Comparison of ENCODE assay signal across 24 cellular contexts in genomic region chr6:131795366-131795765, GRCh38. TPM values are rescaled to one million over a fixed set of nuclear protein-coding genes. Genes with fewer than 3 reads are reported as not detected.
DNase-seq lines count a peak whose midpoint lies in the region; ATAC-seq, FAIRE-seq and TF ChIP-seq lines count a peak whose summit lies in the region.
"Had no signal": no experiment of that assay in that cellular context is flagged by ENCODE, and none has a peak within 500 bp of the region (broad histone marks: within the 10 kb centered on the region; RNA-seq: fewer than 3 reads in every experiment).

No MANE protein-coding gene starts in this region.

- H3K4me2 ChIP-seq in IMR-90 (ENCODE audit: low read depth, low read length): no peak overlapping the region
- H3K4me2 ChIP-seq in H1 (ENCODE audit: insufficient read depth in 1 of 2, low read depth in 2 of 2, low read length in 2 of 2): no peak overlapping the region
- H3K4me2 ChIP-seq in neural progenitor cell: no peak overlapping the region
- H3K4me2 ChIP-seq in neuronal stem cell (ENCODE audit: insufficient read depth, low read length, poor library complexity, severe bottlenecking): no peak overlapping the region
- H3K4me2 ChIP-seq: A549; BLaER1 treated with 17β-estradiol and CSF1 and Interleukin-3, amounts not matched to agents 10 nM and 100 nM had no signal

- H2BK5ac ChIP-seq in IMR-90 (ENCODE audit: low read depth, low read length, poor library complexity, severe bottlenecking) (no peak overlapping the region), H1 (ENCODE audit: low read depth, low read length) (no peak overlapping the region), neuronal stem cell (ENCODE audit: low read length) (no peak overlapping the region)

- H3K9me1 ChIP-seq in IMR-90 (ENCODE audit: insufficient read depth, low read length): no peaks in the 10 kb centered on the region

- H2BK20ac ChIP-seq in IMR-90 (ENCODE audit: low read depth, low read length) (no peak overlapping the region), H1 (ENCODE audit: low read length) (no peak overlapping the region)

- H3K36me3 ChIP-seq in IMR-90 (ENCODE audit: control insufficient read depth, insufficient read depth, low read length): no peaks in the 10 kb centered on the region
- no peaks in the 10 kb centered on the region for H3K36me3 ChIP-seq in H1 (ENCODE audit: control insufficient read depth in 2 of 4, insufficient read depth in 4 of 4, low read length in 3 of 4)
- H3K36me3 ChIP-seq in neural progenitor cell: no peaks in the 10 kb centered on the region
- no peaks in the 10 kb centered on the region for H3K36me3 ChIP-seq in neuronal stem cell (replicated peaks in 1 of 2; ENCODE audit: control insufficient read depth in 2 of 2, insufficient read depth in 2 of 2, low read length in 2 of 2)
- H3K36me3 ChIP-seq: BLaER1 treated with 17β-estradiol and CSF1 and Interleukin-3, amounts not matched to agents 10 nM and 100 nM had no signal

- WGBS in IMR-90 (ENCODE audit: extremely low coverage in 2 of 2, insufficient read length in 1 of 2), 2 experiments: no CpG with 5 or more reads among the region's 2 CpGs
- 67% methylated on average over 2 of the region's 2 CpGs; no CpG with 5 or more reads in 1 of the 2 experiments for WGBS in H1 (ENCODE audit: extremely low coverage in 1 of 2, insufficient coverage in 1 of 2, insufficient read length in 1 of 2, insufficient replicate concordance in 2 of 2, low coverage in 1 of 2, low lambda C conversion rate in 2 of 2, missing lambda C conversion rate in 1 of 2), 2 experiments
- no CpG with 5 or more reads among the region's 2 CpGs for WGBS in neuronal stem cell (ENCODE audit: extremely low coverage in 2 of 2, insufficient read length in 2 of 2, insufficient replicate concordance in 1 of 2), 2 donors

- H4K20me1 ChIP-seq in IMR-90 (ENCODE audit: insufficient read depth, low read length) (no peaks in the 10 kb centered on the region), H1 (replicated peaks in 1 of 2; ENCODE audit: control insufficient read depth in 1 of 2, insufficient read depth in 2 of 2, low read length in 2 of 2) (no peaks in the 10 kb centered on the region), neural progenitor cell (ENCODE audit: low read depth) (no peaks in the 10 kb centered on the region)

- H2BK12ac ChIP-seq in H1 (ENCODE audit: low read depth, low read length) (no peak overlapping the region), neuronal stem cell (ENCODE audit: low read length) (no peak overlapping the region)

- intact Hi-C loops in IMR-90 (cut with micrococcal nuclease): no loop called here

- no peak overlapping the region for H4K5ac ChIP-seq in IMR-90 (ENCODE audit: low read depth, low read length)
- no peak overlapping the region for H4K5ac ChIP-seq in H1 (ENCODE audit: insufficient read length, low read depth, low read length)

- no peaks in the 10 kb centered on the region for H3K9me3 Mint-ChIP-seq in activated naive CD8-positive, alpha-beta T cell (ENCODE audit: low read depth)
- H3K9me3 Mint-ChIP-seq in activated naive CD8-positive, alpha-beta T cell treated with anti-CD3 and anti-CD28 coated beads, Interleukin-2, amount 50 U/mL, for 24 hours: peaks cover 12% of the 10 kb centered on the region
- no peaks in the 10 kb centered on the region for H3K9me3 Mint-ChIP-seq in neural progenitor cell
- H3K9me3 Mint-ChIP-seq: CD4-positive, alpha-beta T cell had no signal

- H3K4me1 Mint-ChIP-seq in activated naive CD8-positive, alpha-beta T cell (ENCODE audit: low read depth): no peaks in the 10 kb centered on the region
- H3K4me1 Mint-ChIP-seq in activated naive CD8-positive, alpha-beta T cell treated with anti-CD3 and anti-CD28 coated beads, Interleukin-2, amount 50 U/mL, for 24 hours: peaks cover 12% of the 10 kb centered on the region
- H3K4me1 Mint-ChIP-seq in neural progenitor cell: peaks cover 13% of the 10 kb centered on the region
- H3K4me1 Mint-ChIP-seq: B cell had no signal

- H2AK5ac ChIP-seq in IMR-90 (ENCODE audit: low read depth, low read length): no peak overlapping the region; the same call in 1 of the 2 replicates
- no peak overlapping the region for H2AK5ac ChIP-seq in H1 (ENCODE audit: low read depth, low read length)
- H2AK5ac ChIP-seq in neuronal stem cell (ENCODE audit: low read depth, low read length): no peak overlapping the region

- no peaks in the 10 kb centered on the region for H3F3A ChIP-seq in neural progenitor cell (ENCODE audit: low read depth)

- no peak overlapping the region for H3K4me3 Mint-ChIP-seq in activated naive CD8-positive, alpha-beta T cell
- H3K4me3 Mint-ChIP-seq in activated naive CD8-positive, alpha-beta T cell treated with anti-CD3 and anti-CD28 coated beads, Interleukin-2, amount 50 U/mL, for 24 hours: no peak overlapping the region
- no peak overlapping the region for H3K4me3 Mint-ChIP-seq in neural progenitor cell
- H3K4me3 Mint-ChIP-seq: B cell; CD4-positive, alpha-beta T cell; CD8-positive, alpha-beta T cell had no signal

- no peaks in the 10 kb centered on the region for H3K27me3 ChIP-seq in IMR-90 (ENCODE audit: control insufficient read depth, insufficient read depth, low read length)
- no peaks in the 10 kb centered on the region; a peak in 2 of 7 replicates for H3K27me3 ChIP-seq in H1 (replicated peaks in 1 of 4; ENCODE audit: control insufficient read depth in 3 of 4, extremely low read depth in 1 of 4, insufficient read depth in 3 of 4, low read length in 3 of 4)
- H3K27me3 ChIP-seq in neural progenitor cell: no peaks in the 10 kb centered on the region
- H3K27me3 ChIP-seq in neuronal stem cell (ENCODE audit: control insufficient read depth in 3 of 3, insufficient read depth in 3 of 3, low read depth in 1 of 3, low read length in 3 of 3): peaks cover 0 to 9% (median 0%) of the 10 kb centered on the region in 3 experiments

- H3K9me3 ChIP-seq in IMR-90 (ENCODE audit: control insufficient read depth, insufficient read depth, low read length) (no peaks in the 10 kb centered on the region), H1 (ENCODE audit: insufficient read depth in 2 of 2, low read depth in 1 of 2, low read length in 1 of 2) (no peaks in the 10 kb centered on the region), neural progenitor cell (ENCODE audit: low read depth) (no peaks in the 10 kb centered on the region), neuronal stem cell (replicated peaks in 1 of 2; ENCODE audit: control insufficient read depth in 2 of 2, insufficient read depth in 1 of 2, low read depth in 1 of 2, low read length in 2 of 2) (no peaks in the 10 kb centered on the region)
- H3K9me3 ChIP-seq: A549, Caco-2 had no signal

- no peaks in the 10 kb centered on the region for H3K23me2 ChIP-seq in H1 (ENCODE audit: low read depth, low read length)

- in situ Hi-C loops in IMR-90 (cut with MboI; ENCODE audit: low sequenced_read_pairs): no loop called here

- H4K8ac ChIP-seq in IMR-90 (ENCODE audit: low read depth in 2 of 2, low read length in 2 of 2): no peak overlapping the region
- H4K8ac ChIP-seq in H1 (ENCODE audit: extremely low read depth, insufficient read depth, low read length): no peak overlapping the region
- H4K8ac ChIP-seq in neuronal stem cell (ENCODE audit: low read depth, low read length): no peak overlapping the region

- H2BK15ac ChIP-seq in IMR-90 (ENCODE audit: low read depth, low read length) (no peak overlapping the region), H1 (ENCODE audit: low read length) (no peak overlapping the region), neuronal stem cell (ENCODE audit: low read length) (no peak overlapping the region)

- H3K27ac Mint-ChIP-seq in activated naive CD8-positive, alpha-beta T cell: peak overlapping the region; percentile 16
- no peak overlapping the region for H3K27ac Mint-ChIP-seq in activated naive CD8-positive, alpha-beta T cell treated with anti-CD3 and anti-CD28 coated beads, Interleukin-2, amount 50 U/mL, for 24 hours
- no peak overlapping the region for H3K27ac Mint-ChIP-seq in neural progenitor cell
- H3K27ac Mint-ChIP-seq: B cell; CD4-positive, alpha-beta T cell; CD8-positive, alpha-beta T cell had no signal

- H3K4me1 ChIP-seq in IMR-90 (ENCODE audit: control insufficient read depth, insufficient read depth, low read length) (no peaks in the 10 kb centered on the region), H1 (replicated peaks in 1 of 4; ENCODE audit: control insufficient read depth in 3 of 4, insufficient read depth in 4 of 4, low read length in 3 of 4) (no peaks in the 10 kb centered on the region), neural progenitor cell (peaks cover 11% of the 10 kb centered on the region), neuronal stem cell (ENCODE audit: control insufficient read depth in 2 of 2, insufficient read depth in 1 of 2, low read depth in 1 of 2, low read length in 2 of 2) (peaks cover 0 to 2% of the 10 kb centered on the region in 2 donors)
- H3K4me1 ChIP-seq: A549; BLaER1 treated with 17β-estradiol and CSF1 and Interleukin-3, amounts not matched to agents 10 nM and 100 nM; Caco-2 had no signal

- no peak overlapping the region for H3K9ac ChIP-seq in IMR-90 (ENCODE audit: low read depth, low read length)
- H3K9ac ChIP-seq in H1 (replicated peaks in 1 of 4; ENCODE audit: extremely low read depth in 1 of 4, low read depth in 3 of 4, low read length in 3 of 4): no peak overlapping the region
- no peak overlapping the region for H3K9ac ChIP-seq in neural progenitor cell
- H3K9ac ChIP-seq in neuronal stem cell (ENCODE audit: low read depth, low read length, poor library complexity): no peak overlapping the region
- H3K9ac ChIP-seq: BLaER1 treated with 17β-estradiol and CSF1 and Interleukin-3, amounts not matched to agents 10 nM and 100 nM had no signal

- H2AK9ac ChIP-seq in IMR-90 (replicated peaks; ENCODE audit: low read depth, low read length, poor library complexity): no peak overlapping the region

- no peak overlapping the region for H3K14ac ChIP-seq in IMR-90 (replicated peaks; ENCODE audit: low read depth, low read length)
- no peak overlapping the region for H3K14ac ChIP-seq in H1 (ENCODE audit: insufficient read length)
- H3K14ac ChIP-seq in neuronal stem cell (ENCODE audit: low read length): no peak overlapping the region

- H3K79me1 ChIP-seq in IMR-90 (ENCODE audit: low read depth in 1 of 2, low read length in 2 of 2): no peaks in the 10 kb centered on the region
- no peaks in the 10 kb centered on the region for H3K79me1 ChIP-seq in H1 (ENCODE audit: low read depth, low read length)
- no peaks in the 10 kb centered on the region for H3K79me1 ChIP-seq in neuronal stem cell (ENCODE audit: low read depth, low read length)

- peaks cover 18% of the 10 kb centered on the region for H3K27me3 Mint-ChIP-seq in activated naive CD8-positive, alpha-beta T cell
- peaks cover 14% of the 10 kb centered on the region for H3K27me3 Mint-ChIP-seq in activated naive CD8-positive, alpha-beta T cell treated with anti-CD3 and anti-CD28 coated beads, Interleukin-2, amount 50 U/mL, for 24 hours
- H3K27me3 Mint-ChIP-seq in neural progenitor cell (ENCODE audit: insufficient read depth, low read depth): peaks cover 4% of the 10 kb centered on the region

- H3K18ac ChIP-seq in IMR-90 (ENCODE audit: low read depth, low read length) (no peak overlapping the region), H1 (ENCODE audit: extremely low read depth, low read length) (no peak overlapping the region), neuronal stem cell (ENCODE audit: low read length) (no peak overlapping the region)

- no peak overlapping the region for H3K27ac ChIP-seq in IMR-90 (ENCODE audit: insufficient read depth, low read length)
- H3K27ac ChIP-seq in H1 (ENCODE audit: low read depth, low read length): no peak overlapping the region
- H3K27ac ChIP-seq in neural progenitor cell: no peak overlapping the region
- H3K27ac ChIP-seq in RWPE1: no peak overlapping the region
- no peak overlapping the region for H3K27ac ChIP-seq in neuronal stem cell (replicated peaks; ENCODE audit: low read length)
- H3K27ac ChIP-seq: 22Rv1; A549; BLaER1 treated with 17β-estradiol and CSF1 and Interleukin-3, amounts not matched to agents 10 nM and 100 nM; C4-2B had no signal

- H3K23ac ChIP-seq in IMR-90 (ENCODE audit: low read depth, low read length) (no peak overlapping the region), H1 (ENCODE audit: insufficient read length) (no peak overlapping the region), neuronal stem cell (ENCODE audit: low read depth, low read length, poor library complexity) (no peak overlapping the region)

- peak; percentile 28 for FAIRE-seq in H1 (lab: Jason Lieb, UNC)
- FAIRE-seq: A549, D721Med, G401.6, GM12891, GM19239 had no signal

- TF ChIP-seq RAD21 in IMR-90 (IDR thresholded peaks at IDR 0.05; ENCODE audit: low read length): no peak
- TF ChIP-seq RAD21 in H1 (IDR thresholded peaks at IDR 0.05 in 1 of 2, conservative IDR thresholded peaks at IDR 0.05 in 1 of 2; ENCODE audit: low read depth in 2 of 2, low read length in 2 of 2): no peak

- H2AFZ ChIP-seq in IMR-90 (replicated peaks; ENCODE audit: low read length, poor library complexity): peak overlapping the region; percentile 23
- peak overlapping the region; percentile 66 for H2AFZ ChIP-seq in H1 (ENCODE audit: low read length)
- peak overlapping the region; percentile 72 for H2AFZ ChIP-seq in neural progenitor cell (replicated peaks)
- no peak overlapping the region for H2AFZ ChIP-seq in neuronal stem cell (ENCODE audit: low read length)

- H3K4ac ChIP-seq in IMR-90 (ENCODE audit: low read depth, low read length) (no peak overlapping the region), H1 (replicated peaks; ENCODE audit: insufficient read length, low read depth, low read length) (no peak overlapping the region), neuronal stem cell (ENCODE audit: low read length) (no peak overlapping the region)

- H3K4me3 ChIP-seq in IMR-90 (ENCODE audit: insufficient read depth, low read depth, low read length) (no peak overlapping the region), H1 (ENCODE audit: extremely low read depth in 1 of 4, insufficient read depth in 2 of 4, low read depth in 3 of 4, low read length in 4 of 4) (no peak overlapping the region), neural progenitor cell (no peak overlapping the region), neuronal stem cell (ENCODE audit: low read length in 2 of 2) (no peak overlapping the region)
- H3K4me3 ChIP-seq: A549; BLaER1 treated with 17β-estradiol and CSF1 and Interleukin-3, amounts not matched to agents 10 nM and 100 nM had no signal

- ATAC-seq in activated naive CD8-positive, alpha-beta T cell treated with anti-CD3 and anti-CD28 coated beads, Interleukin-2, amount 50 U/mL, for 24 hours: no peak
- ATAC-seq in IMR-90 (ENCODE audit: low read depth): no peak
- ATAC-seq: A549; CD8-positive, alpha-beta T cell had no signal

- TF ChIP-seq POLR2A in IMR-90 (IDR thresholded peaks at IDR 0.05; ENCODE audit: low read depth, low read length): no peak
- no peak for TF ChIP-seq POLR2A in H1 (IDR thresholded peaks at IDR 0.05; ENCODE audit: control extremely low read depth in 1 of 2, low read depth in 2 of 2, low read length in 2 of 2)

- no peak overlapping the region for H4K91ac ChIP-seq in IMR-90 (ENCODE audit: insufficient read depth, low read depth, low read length)
- no peak overlapping the region for H4K91ac ChIP-seq in H1 (replicated peaks; ENCODE audit: insufficient read length, low read length)
- H4K91ac ChIP-seq in neuronal stem cell (ENCODE audit: low read depth, low read length, poor library complexity): no peak overlapping the region

- dilution Hi-C loops in IMR-90 (cut with HindIII; ENCODE audit: low sequenced_read_pairs, unreplicated experiment): no loop called here

- H2BK120ac ChIP-seq in IMR-90 (ENCODE audit: low read depth, low read length) (no peak overlapping the region), H1 (replicated peaks; ENCODE audit: low read depth, low read length) (no peak overlapping the region), neuronal stem cell (ENCODE audit: low read depth, low read length) (no peak overlapping the region)

- no peaks in the 10 kb centered on the region for H3K79me2 ChIP-seq in H1 (ENCODE audit: control insufficient read depth in 1 of 2, insufficient read depth in 2 of 2, low read length in 2 of 2)
- no peaks in the 10 kb centered on the region for H3K79me2 ChIP-seq in neural progenitor cell (ENCODE audit: low read depth)

- TF ChIP-seq CTCF in IMR-90 (conservative IDR thresholded peaks at IDR 0.05; ENCODE audit: low read depth, low read length) (no peak), H1 (IDR thresholded peaks at IDR 0.05; ENCODE audit: control extremely low read depth in 1 of 3, insufficient read depth in 1 of 3, low read depth in 1 of 3, low read length in 3 of 3) (no peak), neural progenitor cell (IDR thresholded peaks at IDR 0.05) (no peak), RWPE1 (conservative IDR thresholded peaks at IDR 0.05; ENCODE audit: low read depth) (no peak)

- CTCF ChIA-PET in IMR-90 (lab: Yijun Ruan, JAX): no interaction called here
- CTCF ChIA-PET in H1 (lab: Charles Lee; ENCODE audit: partially characterized antibody): no interaction called here
- CTCF ChIA-PET in RWPE1 (lab: Yijun Ruan, JAX): no interaction called here

- BruUV-seq in IMR-90 (replicated peaks; lab: Mats Ljungman, UMichigan): no TSS peak

- H3K56ac ChIP-seq in IMR-90 (ENCODE audit: extremely low read depth, insufficient read depth, low read length) (no peak overlapping the region), H1 (replicated peaks; ENCODE audit: insufficient read length, low read depth, low read length) (no peak overlapping the region)

- no peaks in the 10 kb centered on the region for H3K36me3 Mint-ChIP-seq in activated naive CD8-positive, alpha-beta T cell
- H3K36me3 Mint-ChIP-seq in activated naive CD8-positive, alpha-beta T cell treated with anti-CD3 and anti-CD28 coated beads, Interleukin-2, amount 50 U/mL, for 24 hours (ENCODE audit: low read depth): peaks cover 3% of the 10 kb centered on the region
- H3K36me3 Mint-ChIP-seq in neural progenitor cell: no peaks in the 10 kb centered on the region
- H3K36me3 Mint-ChIP-seq: CD8-positive, alpha-beta T cell had no signal

- no peak for TF ChIP-seq EP300 in H1 (IDR thresholded peaks at IDR 0.05; ENCODE audit: borderline replicate concordance in 1 of 2, low read depth in 2 of 2, low read length in 2 of 2)

- no peak for DNase-seq in activated naive CD8-positive, alpha-beta T cell treated with anti-CD3 and anti-CD28 coated beads, Interleukin-2, amount 50 U/mL, for 24 hours
- DNase-seq in IMR-90 (no peak), H1 (ENCODE audit: low read depth in 1 of 2, low spot score in 2 of 2) (no peak), neural progenitor cell (ENCODE audit: low spot score) (no peak), RWPE1 (ENCODE audit: low spot score) (no peak), NCI-H2081 treated with DMSO at 0.1 percent for 48 hours (lab: John Stamatoyannopoulos, UW) (no peak), neuronal stem cell (ENCODE audit: low spot score) (no peak)
- DNase-seq: AML-193; Caco-2; Calu3; CD4-positive, alpha-beta T cell; CD8-positive, alpha-beta T cell; DMS79 treated with DMSO at 0.1 percent for 48 hours; GF-D8 had no signal

- POLR2A ChIA-PET in IMR-90 (lab: Charles Lee; ENCODE audit: unreplicated experiment) (no interaction called here), H1 (lab: Charles Lee; ENCODE audit: partially characterized antibody) (no interaction called here), RWPE1 (lab: Yijun Ruan, JAX; ENCODE audit: low non-redundant PET) (no interaction called here)

RNA-seq across cellular contexts. Expression of gene ENPP1, which starts 12.5 kb away (rescaled TPM):
- total RNA-seq in IMR-90 (2012; rRNA removed): 38.9 and 39.4 TPM in 2 replicates
- polyA plus RNA-seq in IMR-90 (2012; rRNA removed): 10.5 and 10.9 TPM in 2 replicates
- 1.9 and 7.1 TPM in 2 replicates for polyA plus RNA-seq in IMR-90 (2012; cell fraction: cytosol; rRNA removed)
- 1.6 and 10.0 TPM in 2 replicates for polyA plus RNA-seq in IMR-90 (2012; cell fraction: nucleus; rRNA removed; ENCODE audit: low replicate concordance)
- total RNA-seq in H1 (2021; fragmentation: NEBNext Ultra II Directional; extraction: Animal tissue kit (Norgen Biotek cat#: 25700)): 32.5 and 39.1 TPM in 2 replicates
- 6.9 and 10.1 TPM in 2 replicates for polyA plus RNA-seq in H1 (2011; rRNA removed)
- polyA plus RNA-seq in H1 (2011; cell fraction: cytosol; rRNA removed): 10.4 TPM
- 7.6 TPM for polyA plus RNA-seq in H1 (2011; cell fraction: nucleus; rRNA removed)
- polyA plus RNA-seq in H1 (2012, experiment 1 of 2): 8.7 to 19.2 TPM (median 10.0 TPM) in 4 replicates
- 1.1 TPM for polyA plus RNA-seq in H1 (2012, experiment 2 of 2)
- 32.4 TPM for polyA plus RNA-seq in H1 (2013, experiment 1 of 2)
- polyA plus RNA-seq in H1 (2013, experiment 2 of 2): 33.9 TPM
- 34.4 and 46.8 TPM in 2 replicates for polyA minus RNA-seq in H1 (2011; rRNA and poly(A)+ RNA removed)
- polyA minus RNA-seq in H1 (2011; cell fraction: cytosol; rRNA and poly(A)+ RNA removed): 20.0 TPM
- polyA minus RNA-seq in H1 (2011; cell fraction: nucleus; rRNA and poly(A)+ RNA removed): 23.8 TPM
- total RNA-seq in neural progenitor cell (ENCODE audit: low replicate concordance): 7.8 and 9.7 TPM in 2 replicates
- polyA plus RNA-seq in neuronal stem cell (2013, experiment 1 of 2): 3.0 TPM
- 2.8 TPM for polyA plus RNA-seq in neuronal stem cell (2013, experiment 2 of 2)
- total RNA-seq: CD8-positive, alpha-beta T cell had no signal
